ENCODE assay signal across 15 cellular contexts in the genomic region with DNA sequence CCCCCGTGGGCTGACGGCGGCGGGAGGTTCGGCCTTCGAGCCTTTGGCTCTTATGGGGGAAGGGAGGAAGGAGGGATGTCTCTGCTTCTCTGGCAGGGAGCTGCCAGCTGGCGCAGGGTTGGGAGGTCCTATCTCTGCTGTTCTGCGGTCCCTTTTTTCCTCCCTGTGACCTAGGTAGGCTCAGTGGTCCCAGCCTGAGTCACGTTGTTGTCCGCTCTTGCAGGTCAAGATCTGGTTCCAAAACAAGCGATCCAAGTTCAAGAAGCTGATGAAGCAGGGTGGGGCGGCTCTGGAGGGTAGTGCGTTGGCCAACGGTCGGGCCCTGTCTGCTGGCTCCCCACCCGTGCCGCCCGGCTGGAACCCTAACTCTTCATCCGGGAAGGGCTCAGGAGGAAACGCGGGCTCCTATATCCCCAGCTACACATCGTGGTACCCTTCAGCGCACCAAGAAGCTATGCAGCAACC. TPM values are rescaled to one million over a fixed set of nuclear protein-coding genes. Genes with fewer than 3 reads are reported as not detected.
DNase-seq lines count a peak whose midpoint lies in the region; TF ChIP-seq lines count a peak whose summit lies in the region.
"Had no signal": no experiment of that assay in that cellular context is flagged by ENCODE, and none has a peak within 500 bp of the region (broad histone marks: within the 10 kb centered on the region; RNA-seq: fewer than 3 reads in every experiment).

No MANE protein-coding gene starts in this region.

- no peak for DNase-seq in activated naive CD4-positive, alpha-beta T cell (lab: John Stamatoyannopoulos, UW)
- peak; percentile 46 for DNase-seq in activated T-cell treated with anti-CD3 and anti-CD28 coated beads, Interleukin-2, amount 50 U/mL, for 24 hours
- DNase-seq in type B pancreatic cell (ENCODE audit: extremely low spot score, unreplicated experiment) (no peak), WERI-Rb-1 (no peak), NCI-H510A (lab: John Stamatoyannopoulos, UW) (no peak), germinal center (ENCODE audit: low spot score) (no peak)
- DNase-seq: activated CD4-positive, CD25-positive, alpha-beta regulatory T cell; amygdala; NCI-H2081 treated with DMSO at 0.1 percent for 48 hours; RPMI8226; tibial artery had no signal

- H3K4me3 ChIP-seq in iPS-18c (ENCODE audit: insufficient read depth, low read depth, low read length) (peak overlapping the region; percentile 16; the same call in 1 of the 2 replicates), WERI-Rb-1 (ENCODE audit: low read depth, low read length) (no peak overlapping the region)
- H3K4me3 ChIP-seq: tibial artery had no signal

- H3K4me3 Mint-ChIP-seq in activated naive CD4-positive, alpha-beta T cell treated with anti-CD3 and anti-CD28 coated beads, Interleukin-2, amount 50 U/mL, for 24 hours: peak overlapping the region; percentile 19
- peak overlapping the region; percentile 52 for H3K4me3 Mint-ChIP-seq in activated T-cell treated with anti-CD3 and anti-CD28 coated beads, Interleukin-2, amount 50 U/mL, for 24 hours
- H3K4me3 Mint-ChIP-seq in type B pancreatic cell: peak overlapping the region; percentile 92
- H3K4me3 Mint-ChIP-seq: CD8-positive, alpha-beta T cell had no signal

- no peaks in the 10 kb centered on the region for H3K36me3 ChIP-seq in WERI-Rb-1
- H3K36me3 ChIP-seq: tibial artery had no signal

- peaks cover 75% of the 10 kb centered on the region for H3K27me3 ChIP-seq in WERI-Rb-1 (ENCODE audit: insufficient read depth, low read depth, severe bottlenecking)

- no peaks in the 10 kb centered on the region for H3K9me3 Mint-ChIP-seq in activated naive CD4-positive, alpha-beta T cell treated with anti-CD3 and anti-CD28 coated beads, Interleukin-2, amount 50 U/mL, for 24 hours
- no peaks in the 10 kb centered on the region for H3K9me3 Mint-ChIP-seq in activated T-cell treated with anti-CD3 and anti-CD28 coated beads, Interleukin-2, amount 50 U/mL, for 24 hours
- no peaks in the 10 kb centered on the region for H3K9me3 Mint-ChIP-seq in type B pancreatic cell

- H3K9me3 ChIP-seq in iPS-18c (ENCODE audit: control insufficient read depth, insufficient read depth, low read length) (peaks cover 2% of the 10 kb centered on the region), WERI-Rb-1 (ENCODE audit: severe bottlenecking) (peaks cover 7% of the 10 kb centered on the region)
- H3K9me3 ChIP-seq: tibial artery had no signal

- peak overlapping the region; percentile 92 for H3K27ac Mint-ChIP-seq in activated naive CD4-positive, alpha-beta T cell treated with anti-CD3 and anti-CD28 coated beads, Interleukin-2, amount 50 U/mL, for 24 hours
- H3K27ac Mint-ChIP-seq in activated T-cell treated with anti-CD3 and anti-CD28 coated beads, Interleukin-2, amount 50 U/mL, for 24 hours: peak overlapping the region; percentile 77
- H3K27ac Mint-ChIP-seq in type B pancreatic cell: peak overlapping the region; percentile 43
- H3K27ac Mint-ChIP-seq: CD8-positive, alpha-beta T cell had no signal

- H3K4me1 Mint-ChIP-seq in activated naive CD4-positive, alpha-beta T cell treated with anti-CD3 and anti-CD28 coated beads, Interleukin-2, amount 50 U/mL, for 24 hours: peaks cover 48% of the 10 kb centered on the region
- H3K4me1 Mint-ChIP-seq in activated T-cell treated with anti-CD3 and anti-CD28 coated beads, Interleukin-2, amount 50 U/mL, for 24 hours (ENCODE audit: low read depth): peaks cover 52% of the 10 kb centered on the region
- H3K4me1 Mint-ChIP-seq in type B pancreatic cell (ENCODE audit: unreplicated experiment): peaks cover 24% of the 10 kb centered on the region

- no peaks in the 10 kb centered on the region for H3K36me3 Mint-ChIP-seq in activated naive CD4-positive, alpha-beta T cell treated with anti-CD3 and anti-CD28 coated beads, Interleukin-2, amount 50 U/mL, for 24 hours
- H3K36me3 Mint-ChIP-seq in activated T-cell treated with anti-CD3 and anti-CD28 coated beads, Interleukin-2, amount 50 U/mL, for 24 hours (ENCODE audit: low read depth): no peaks in the 10 kb centered on the region
- H3K36me3 Mint-ChIP-seq in type B pancreatic cell: peaks cover 3% of the 10 kb centered on the region
- H3K36me3 Mint-ChIP-seq: CD8-positive, alpha-beta T cell had no signal

- TF ChIP-seq CTCF in type B pancreatic cell (conservative IDR thresholded peaks at IDR 0.05) (no peak), WERI-Rb-1 (IDR thresholded peaks at IDR 0.05; ENCODE audit: low read depth, low read length) (no peak)

- peaks cover 68% of the 10 kb centered on the region for H3K27me3 Mint-ChIP-seq in activated naive CD4-positive, alpha-beta T cell treated with anti-CD3 and anti-CD28 coated beads, Interleukin-2, amount 50 U/mL, for 24 hours
- H3K27me3 Mint-ChIP-seq in activated T-cell treated with anti-CD3 and anti-CD28 coated beads, Interleukin-2, amount 50 U/mL, for 24 hours: peaks cover 98% of the 10 kb centered on the region
- H3K27me3 Mint-ChIP-seq in type B pancreatic cell: peaks cover 99% of the 10 kb centered on the region

- no peak overlapping the region for H3K27ac ChIP-seq in WERI-Rb-1
- H3K27ac ChIP-seq: tibial artery had no signal

RNA-seq across cellular contexts. Expression of a gene that starts 2.5 kb away (rescaled TPM):
- 0.59 and 10.0 TPM in 2 replicates for total RNA-seq in type B pancreatic cell (ENCODE audit: low replicate concordance)
- total RNA-seq: CD8-positive, alpha-beta T cell had no signal

RNA-seq across cellular contexts. Expression of a gene that starts 14.9 kb away (rescaled TPM):
- total RNA-seq in type B pancreatic cell (ENCODE audit: low replicate concordance): 4.3 and 6.9 TPM in 2 replicates
- total RNA-seq: omental fat pad had no signal

Comparison
In these comparisons a context has a peak if more than half of its experiments do, and no peak if none do; other contexts are left out.
1. H3K4me3 Mint-ChIP-seq: peak in every context shown above with its lines; median percentile 92 in type B pancreatic cell; 52 in activated T-cell treated with anti-CD3 and anti-CD28 coated beads, Interleukin-2, amount 50 U/mL, for 24 hours; 19 in activated naive CD4-positive, alpha-beta T cell treated with anti-CD3 and anti-CD28 coated beads, Interleukin-2, amount 50 U/mL, for 24 hours.